Comparison of ENCODE assay signal across 15 cellular contexts in the genomic region with DNA sequence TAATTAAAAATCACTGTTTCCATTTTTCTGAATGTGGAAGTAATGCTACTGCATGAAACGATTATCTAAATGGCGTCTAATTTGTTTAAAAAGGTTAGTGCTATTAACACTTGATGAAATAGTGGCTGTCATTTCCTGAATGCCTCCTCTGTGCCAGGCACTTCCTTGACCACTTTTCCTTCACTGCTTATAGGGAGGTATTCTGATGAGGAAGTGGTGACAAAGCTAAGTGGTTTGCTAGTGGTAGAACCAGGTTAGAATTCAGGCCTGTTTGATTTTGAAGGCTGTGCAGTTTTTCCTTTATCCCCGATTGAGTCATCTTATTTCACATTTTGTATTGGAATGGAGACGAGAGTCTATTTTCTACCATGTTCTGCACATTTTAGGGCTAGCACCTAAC.
"Had no signal": no experiment of that assay in that cellular context is flagged by ENCODE, and none has a peak within 500 bp of the region (broad histone marks: within the 10 kb centered on the region; RNA-seq: fewer than 3 reads in every experiment).

No MANE protein-coding gene starts in this region.

- FAIRE-seq: endothelial cell of umbilical vein had no signal

- H3K4me3 Mint-ChIP-seq: activated naive CD8-positive, alpha-beta T cell treated with anti-CD3 and anti-CD28 coated beads, Interleukin-2, amount 10 ng/mL, durations not matched to agents 7 days and 5 days; activated T-helper 1 cell treated with anti-CD3 and anti-CD28 coated beads, Interleukin-12 subunit alpha, Interleukin-12 subunit beta, Interleukin-2, Interleukin-4 antibody, amounts not matched to agents 30 ng/mL and 10 ng/mL and 1 ng/mL, durations not matched to agents 14 hours and 24 hours and 36 hours; brain; central memory CD8-positive, alpha-beta T cell; T-helper 2 cell treated with Interferon-gamma antibody and Interleukin-4, amounts not matched to agents 5 μg/mL and 100 μg/mL, for 36 hours had no signal

- DNase-seq: activated naive CD8-positive, alpha-beta T cell treated with anti-CD3 and anti-CD28 coated beads, Interleukin-2, amount 10 ng/mL, durations not matched to agents 7 days and 5 days; effector CD4-positive, alpha-beta T cell; foreskin melanocyte; heart left ventricle; left cardiac atrium; lower lobe of right lung; midbrain; ovary; stimulated activated CD4-positive, alpha-beta T cell treated with anti-CD3 and anti-CD28 coated beads, Interleukin-12 subunit alpha, Interleukin-12 subunit beta, amount 100 ng/mL, for 4 hours; stimulated activated CD4-positive, alpha-beta T cell treated with anti-CD3 and anti-CD28 coated beads, Interleukin-2, amount 100 ng/mL, for 24 hours had no signal

- H3K27ac Mint-ChIP-seq: activated naive CD8-positive, alpha-beta T cell treated with anti-CD3 and anti-CD28 coated beads, Interleukin-2, amount 10 ng/mL, durations not matched to agents 7 days and 5 days; activated T-helper 1 cell treated with anti-CD3 and anti-CD28 coated beads, Interleukin-12 subunit alpha, Interleukin-12 subunit beta, Interleukin-2, Interleukin-4 antibody, amounts not matched to agents 30 ng/mL and 10 ng/mL and 1 ng/mL, durations not matched to agents 14 hours and 24 hours and 36 hours; T-helper 2 cell treated with Interferon-gamma antibody and Interleukin-4, amounts not matched to agents 5 μg/mL and 100 μg/mL, for 36 hours had no signal

- H3K27me3 Mint-ChIP-seq: activated naive CD8-positive, alpha-beta T cell treated with anti-CD3 and anti-CD28 coated beads, Interleukin-2, amount 10 ng/mL, durations not matched to agents 7 days and 5 days; brain; central memory CD8-positive, alpha-beta T cell had no signal

- H3K9me3 Mint-ChIP-seq: activated naive CD8-positive, alpha-beta T cell treated with anti-CD3 and anti-CD28 coated beads, Interleukin-2, amount 10 ng/mL, durations not matched to agents 7 days and 5 days; activated T-helper 1 cell treated with anti-CD3 and anti-CD28 coated beads, Interleukin-12 subunit alpha, Interleukin-12 subunit beta, Interleukin-2, Interleukin-4 antibody, amounts not matched to agents 30 ng/mL and 10 ng/mL and 1 ng/mL, durations not matched to agents 14 hours and 24 hours and 36 hours; central memory CD8-positive, alpha-beta T cell had no signal

- H3K4me1 Mint-ChIP-seq: central memory CD8-positive, alpha-beta T cell had no signal
